Comparison of ENCODE assay signal across 31 cellular contexts in genomic region chr12:48861111-48861510, GRCh38. TPM values are rescaled to one million over a fixed set of nuclear protein-coding genes. Genes with fewer than 3 reads are reported as not detected.
DNase-seq lines count a peak whose midpoint lies in the region; ATAC-seq lines count a peak whose summit lies in the region.
"Had no signal": no experiment of that assay in that cellular context is flagged by ENCODE, and none has a peak within 500 bp of the region (broad histone marks: within the 10 kb centered on the region; RNA-seq: fewer than 3 reads in every experiment).

No MANE protein-coding gene starts in this region.

- no peak overlapping the region for H3K27ac Mint-ChIP-seq in stimulated activated effector memory CD8-positive, alpha-beta T cell treated with anti-CD3 and anti-CD28 coated beads, Interleukin-12 subunit alpha, Interleukin-12 subunit beta, amount 100 ng/mL, for 72 hours
- H3K27ac Mint-ChIP-seq: activated CD8-positive, alpha-beta memory T cell treated with anti-CD3 and anti-CD28 coated beads, Interleukin-2, amount 10 ng/mL, durations not matched to agents 7 days and 5 days; activated naive CD4-positive, alpha-beta T cell treated with anti-CD3 and anti-CD28 coated beads for 36 hours; endodermal cell; immature natural killer cell; memory B cell had no signal

- peaks cover 21% of the 10 kb centered on the region for H3K36me3 Mint-ChIP-seq in stimulated activated effector memory CD8-positive, alpha-beta T cell treated with anti-CD3 and anti-CD28 coated beads, Interleukin-12 subunit alpha, Interleukin-12 subunit beta, amount 100 ng/mL, for 72 hours
- H3K36me3 Mint-ChIP-seq: immature natural killer cell had no signal

- DNase-seq in NK-92 treated with Interleukin-12 subunit alpha and Interleukin-12 subunit beta, amount 100 ng/mL, for 24 hours (lab: John Stamatoyannopoulos, UW), result peak; percentile 48
- DNase-seq in NK-92 (lab: John Stamatoyannopoulos, UW; ENCODE audit: unreplicated experiment), result no peak
- DNase-seq in HT1080 (ENCODE audit: low read depth), result peak; percentile 21
- no peak for DNase-seq in stimulated activated effector memory CD8-positive, alpha-beta T cell treated with anti-CD3 and anti-CD28 coated beads, Interleukin-12 subunit alpha, Interleukin-12 subunit beta, amount 100 ng/mL, for 72 hours (ENCODE audit: low spot score in 2 of 2)
- DNase-seq: 8988T; activated CD4-positive, alpha-beta T cell treated with anti-CD3 and anti-CD28 coated beads for 4 hours; activated CD8-positive, alpha-beta memory T cell treated with anti-CD3 and anti-CD28 coated beads, Interleukin-2, amount 10 ng/mL, durations not matched to agents 7 days and 5 days; activated naive CD4-positive, alpha-beta T cell treated with anti-CD3 and anti-CD28 coated beads for 36 hours; amniotic stem cell; CD4-positive, alpha-beta memory T cell; DMS 273 treated with DMSO at 0.1 percent for 48 hours; EL; endodermal cell; immature natural killer cell; NCI-H1417 treated with DMSO at 0.1 percent for 48 hours; NCI-H2081 treated with DMSO at 0.1 percent for 48 hours; NCI-H345; Right ventricle myocardium superior; sigmoid colon; stimulated activated naive CD4-positive, alpha-beta T cell; testis; uterus had no signal

- H3K9me3 Mint-ChIP-seq in stimulated activated effector memory CD8-positive, alpha-beta T cell treated with anti-CD3 and anti-CD28 coated beads, Interleukin-12 subunit alpha, Interleukin-12 subunit beta, amount 100 ng/mL, for 72 hours, result no peaks in the 10 kb centered on the region
- H3K9me3 Mint-ChIP-seq: activated naive CD4-positive, alpha-beta T cell treated with anti-CD3 and anti-CD28 coated beads for 36 hours; CD4-positive, alpha-beta memory T cell; endodermal cell; immature natural killer cell; memory B cell had no signal

- H3K27ac ChIP-seq in angular gyrus (ENCODE audit: low read depth, low read length), result peak overlapping the region; percentile 4
- H3K27ac ChIP-seq: cardiac muscle cell, gastroesophageal sphincter, neutrophil, prostate gland, sigmoid colon, testis, uterus had no signal

- peaks cover 32% of the 10 kb centered on the region for H3K4me1 Mint-ChIP-seq in stimulated activated effector memory CD8-positive, alpha-beta T cell treated with anti-CD3 and anti-CD28 coated beads, Interleukin-12 subunit alpha, Interleukin-12 subunit beta, amount 100 ng/mL, for 72 hours

- no peak overlapping the region for H3K4me3 Mint-ChIP-seq in stimulated activated effector memory CD8-positive, alpha-beta T cell treated with anti-CD3 and anti-CD28 coated beads, Interleukin-12 subunit alpha, Interleukin-12 subunit beta, amount 100 ng/mL, for 72 hours
- H3K4me3 Mint-ChIP-seq: activated CD8-positive, alpha-beta memory T cell treated with anti-CD3 and anti-CD28 coated beads, Interleukin-2, amount 10 ng/mL, durations not matched to agents 7 days and 5 days; activated naive CD4-positive, alpha-beta T cell treated with anti-CD3 and anti-CD28 coated beads for 36 hours; CD4-positive, alpha-beta memory T cell; endodermal cell; immature natural killer cell; memory B cell had no signal

- ATAC-seq in esophagus mucosa (peak; percentile 59), GM18858 (IDR thresholded peaks at IDR 0.05; ENCODE audit: unreplicated experiment) (no peak), HG03378 (IDR thresholded peaks at IDR 0.05; ENCODE audit: unreplicated experiment) (no peak)
- no peak for ATAC-seq in stimulated activated effector memory CD8-positive, alpha-beta T cell treated with anti-CD3 and anti-CD28 coated beads, Interleukin-12 subunit alpha, Interleukin-12 subunit beta, amount 100 ng/mL, for 72 hours
- ATAC-seq: activated CD8-positive, alpha-beta memory T cell treated with anti-CD3 and anti-CD28 coated beads, Interleukin-2, amount 10 ng/mL, durations not matched to agents 7 days and 5 days; gastroesophageal sphincter had no signal

RNA-seq across cellular contexts. Expression of gene RND1, which starts 4.6 kb away (rescaled TPM):
- 0.07 and 0.11 TPM in 2 replicates for total RNA-seq in HT1080 (2014; rRNA removed; shearing (Covaris generic))
- polyA plus RNA-seq in HT1080 (2015; cell fraction: cytosol; rRNA removed), result 0.41 and 0.60 TPM in 2 replicates
- polyA plus RNA-seq in HT1080 (2015; cell fraction: nucleus; rRNA removed), result 0.76 and 4.4 TPM in 2 replicates
- 2.6 TPM for total RNA-seq in esophagus mucosa

RNA-seq across cellular contexts. Expression of gene DDX23, which starts 9.1 kb away (rescaled TPM):
- 82.8 and 90.7 TPM in 2 replicates for total RNA-seq in HT1080 (2014; rRNA removed; shearing (Covaris generic))
- 48.9 and 52.6 TPM in 2 replicates for polyA plus RNA-seq in HT1080 (2015; cell fraction: cytosol; rRNA removed)
- 111 and 126 TPM in 2 replicates for polyA plus RNA-seq in HT1080 (2015; cell fraction: nucleus; rRNA removed)
- 37.3 TPM for total RNA-seq in esophagus mucosa

RNA-seq across cellular contexts. Expression of gene CACNB3, which starts 42.8 kb away (rescaled TPM):
- 13.3 and 15.1 TPM in 2 replicates for total RNA-seq in HT1080 (2014; rRNA removed; shearing (Covaris generic))
- 12.1 and 12.3 TPM in 2 replicates for polyA plus RNA-seq in HT1080 (2015; cell fraction: cytosol; rRNA removed)
- 35.7 and 47.5 TPM in 2 replicates for polyA plus RNA-seq in HT1080 (2015; cell fraction: nucleus; rRNA removed)
- total RNA-seq in esophagus mucosa, result 28.8 TPM

Comparison
In these comparisons a context has a peak if more than half of its experiments do, and no peak if none do; other contexts are left out.
1. DNase-seq: peak in NK-92 treated with Interleukin-12 subunit alpha and Interleukin-12 subunit beta, amount 100 ng/mL, for 24 hours (single experiment) and HT1080 (single experiment); none in NK-92 (single experiment) and stimulated activated effector memory CD8-positive, alpha-beta T cell treated with anti-CD3 and anti-CD28 coated beads, Interleukin-12 subunit alpha, Interleukin-12 subunit beta, amount 100 ng/mL, for 72 hours (0 of 2).